1 cellular context compared by ENCODE assay signal in the genomic region with DNA sequence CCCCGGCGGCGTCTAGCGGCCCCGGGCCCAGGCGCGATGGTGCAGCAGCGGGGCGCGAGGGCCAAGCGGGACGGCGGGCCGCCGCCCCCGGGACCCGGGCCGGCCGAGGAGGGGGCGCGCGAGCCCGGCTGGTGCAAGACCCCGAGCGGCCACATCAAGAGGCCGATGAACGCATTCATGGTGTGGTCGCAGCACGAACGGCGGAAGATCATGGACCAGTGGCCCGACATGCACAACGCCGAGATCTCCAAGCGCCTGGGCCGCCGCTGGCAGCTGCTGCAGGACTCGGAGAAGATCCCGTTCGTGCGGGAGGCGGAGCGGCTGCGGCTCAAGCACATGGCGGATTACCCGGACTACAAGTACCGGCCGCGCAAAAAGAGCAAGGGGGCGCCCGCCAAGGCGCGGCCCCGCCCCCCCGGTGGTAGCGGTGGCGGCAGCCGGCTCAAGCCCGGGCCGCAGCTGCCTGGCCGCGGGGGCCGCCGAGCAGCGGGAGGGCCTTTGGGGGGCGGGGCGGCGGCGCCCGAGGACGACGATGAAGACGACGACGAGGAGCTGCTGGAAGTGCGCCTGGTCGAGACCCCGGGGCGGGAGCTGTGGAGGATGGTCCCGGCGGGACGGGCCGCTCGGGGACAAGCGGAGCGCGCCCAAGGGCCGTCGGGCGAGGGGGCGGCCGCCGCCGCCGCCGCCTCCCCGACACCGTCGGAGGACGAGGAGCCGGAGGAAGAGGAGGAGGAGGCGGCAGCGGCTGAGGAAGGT.
TF ChIP-seq lines count a peak whose summit lies in the region.

No MANE protein-coding gene starts in this region.

TF ChIP-seq in HepG2, 621 proteins besides CTCF, POLR2A, EP300 and RAD21 (continued from another document and continues in another):
- TF ChIP-seq, protein P1, sequence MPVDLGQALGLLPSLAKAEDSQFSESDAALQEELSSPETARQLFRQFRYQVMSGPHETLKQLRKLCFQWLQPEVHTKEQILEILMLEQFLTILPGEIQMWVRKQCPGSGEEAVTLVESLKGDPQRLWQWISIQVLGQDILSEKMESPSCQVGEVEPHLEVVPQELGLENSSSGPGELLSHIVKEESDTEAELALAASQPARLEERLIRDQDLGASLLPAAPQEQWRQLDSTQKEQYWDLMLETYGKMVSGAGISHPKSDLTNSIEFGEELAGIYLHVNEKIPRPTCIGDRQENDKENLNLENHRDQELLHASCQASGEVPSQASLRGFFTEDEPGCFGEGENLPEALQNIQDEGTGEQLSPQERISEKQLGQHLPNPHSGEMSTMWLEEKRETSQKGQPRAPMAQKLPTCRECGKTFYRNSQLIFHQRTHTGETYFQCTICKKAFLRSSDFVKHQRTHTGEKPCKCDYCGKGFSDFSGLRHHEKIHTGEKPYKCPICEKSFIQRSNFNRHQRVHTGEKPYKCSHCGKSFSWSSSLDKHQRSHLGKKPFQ (CRISPR knock-in tag; IDR thresholded peaks at IDR 0.05; ENCODE audit: insufficient replicate concordance), result peak; percentile 73
- TF ChIP-seq SMAD1 (CRISPR knock-in tag; IDR thresholded peaks at IDR 0.05; ENCODE audit: borderline replicate concordance, low read depth) (no peak), ZNF766 (CRISPR knock-in tag; IDR thresholded peaks at IDR 0.05; ENCODE audit: borderline replicate concordance) (no peak; the same call in 1 of the 2 replicates), RBM39 (IDR thresholded peaks at IDR 0.05; ENCODE audit: low read depth, low read length, poor library complexity, severe bottlenecking) (peak; percentile 12), PHB2 (IDR thresholded peaks at IDR 0.05; ENCODE audit: partially characterized antibody) (no peak), THAP7 (CRISPR knock-in tag; IDR thresholded peaks at IDR 0.05) (peak; percentile 14), HNF4A (CRISPR knock-in tag; IDR thresholded peaks at IDR 0.05) (no peak), ZNF382 (CRISPR knock-in tag; IDR thresholded peaks at IDR 0.05; ENCODE audit: borderline replicate concordance) (no peak), XRCC5 (optimal IDR thresholded peaks at IDR 0.05; ENCODE audit: low read length) (peak; percentile 2), MTA1 (CRISPR knock-in tag; IDR thresholded peaks at IDR 0.05; ENCODE audit: borderline replicate concordance) (no peak), ZMAT5 (CRISPR knock-in tag; IDR thresholded peaks at IDR 0.05; ENCODE audit: borderline replicate concordance, low read depth) (no peak), SATB2 (CRISPR knock-in tag; IDR thresholded peaks at IDR 0.05) (no peak; the same call in 1 of the 2 replicates), ZNF782 (CRISPR knock-in tag; IDR thresholded peaks at IDR 0.05; ENCODE audit: borderline replicate concordance) (no peak), THRA (CRISPR knock-in tag; IDR thresholded peaks at IDR 0.05; ENCODE audit: borderline replicate concordance) (no peak), HNRNPK (IDR thresholded peaks at IDR 0.05; ENCODE audit: low read depth, low read length, poor library complexity, severe bottlenecking) (no peak), ZNF263 (CRISPR knock-in tag; IDR thresholded peaks at IDR 0.05) (0 out of 2 replicates have a peak, but pooled peaks have one; percentile 13), ZNF235 (CRISPR knock-in tag; IDR thresholded peaks at IDR 0.05; ENCODE audit: borderline replicate concordance) (peak; percentile 98), ZNF160 (CRISPR knock-in tag; IDR thresholded peaks at IDR 0.05) (no peak), ZNF512 (CRISPR knock-in tag; IDR thresholded peaks at IDR 0.05) (no peak), ZNF20 (CRISPR knock-in tag; IDR thresholded peaks at IDR 0.05) (no peak), RFXANK (CRISPR knock-in tag; IDR thresholded peaks at IDR 0.05) (0 out of 2 replicates have a peak, but pooled peaks have one; percentile 13), FOXM1 (CRISPR knock-in tag; IDR thresholded peaks at IDR 0.05) (0 out of 2 replicates have a peak, but pooled peaks have one; percentile 9), ZNF414 (CRISPR knock-in tag; IDR thresholded peaks at IDR 0.05) (no peak), IRF9 (CRISPR knock-in tag; IDR thresholded peaks at IDR 0.05; ENCODE audit: borderline replicate concordance) (no peak), NKX3-1 (CRISPR knock-in tag; IDR thresholded peaks at IDR 0.05) (no peak), ZNF605 (CRISPR knock-in tag; IDR thresholded peaks at IDR 0.05) (no peak), ZNF879 (CRISPR knock-in tag; IDR thresholded peaks at IDR 0.05) (no peak), PHF8 (CRISPR knock-in tag; IDR thresholded peaks at IDR 0.05) (peak; percentile 61), ZNF232 (CRISPR knock-in tag; IDR thresholded peaks at IDR 0.05; ENCODE audit: borderline replicate concordance) (no peak), ZNF737 (CRISPR knock-in tag; IDR thresholded peaks at IDR 0.05; ENCODE audit: borderline replicate concordance) (no peak), CAMTA2 (CRISPR knock-in tag; IDR thresholded peaks at IDR 0.05; ENCODE audit: borderline replicate concordance) (no peak; the same call in 1 of the 2 replicates), ZNF615 (CRISPR knock-in tag; IDR thresholded peaks at IDR 0.05; ENCODE audit: borderline replicate concordance) (no peak), NFIB (CRISPR knock-in tag; IDR thresholded peaks at IDR 0.05; ENCODE audit: borderline replicate concordance) (no peak), GABPA (IDR thresholded peaks at IDR 0.05; ENCODE audit: low read depth, low read length) (no peak), GABPA (CRISPR knock-in tag; IDR thresholded peaks at IDR 0.05; ENCODE audit: low read depth) (no peak), U2AF2 (IDR thresholded peaks at IDR 0.05; ENCODE audit: low read depth, low read length) (no peak), HOXA9 (CRISPR knock-in tag; IDR thresholded peaks at IDR 0.05; ENCODE audit: borderline replicate concordance) (peak; percentile 27; the same call in 1 of the 2 replicates), NR2F2 (IDR thresholded peaks at IDR 0.05; ENCODE audit: borderline replicate concordance, low read depth) (0 out of 2 replicates have a peak, but pooled peaks have one; percentile 6)
- TF ChIP-seq, protein P2, sequence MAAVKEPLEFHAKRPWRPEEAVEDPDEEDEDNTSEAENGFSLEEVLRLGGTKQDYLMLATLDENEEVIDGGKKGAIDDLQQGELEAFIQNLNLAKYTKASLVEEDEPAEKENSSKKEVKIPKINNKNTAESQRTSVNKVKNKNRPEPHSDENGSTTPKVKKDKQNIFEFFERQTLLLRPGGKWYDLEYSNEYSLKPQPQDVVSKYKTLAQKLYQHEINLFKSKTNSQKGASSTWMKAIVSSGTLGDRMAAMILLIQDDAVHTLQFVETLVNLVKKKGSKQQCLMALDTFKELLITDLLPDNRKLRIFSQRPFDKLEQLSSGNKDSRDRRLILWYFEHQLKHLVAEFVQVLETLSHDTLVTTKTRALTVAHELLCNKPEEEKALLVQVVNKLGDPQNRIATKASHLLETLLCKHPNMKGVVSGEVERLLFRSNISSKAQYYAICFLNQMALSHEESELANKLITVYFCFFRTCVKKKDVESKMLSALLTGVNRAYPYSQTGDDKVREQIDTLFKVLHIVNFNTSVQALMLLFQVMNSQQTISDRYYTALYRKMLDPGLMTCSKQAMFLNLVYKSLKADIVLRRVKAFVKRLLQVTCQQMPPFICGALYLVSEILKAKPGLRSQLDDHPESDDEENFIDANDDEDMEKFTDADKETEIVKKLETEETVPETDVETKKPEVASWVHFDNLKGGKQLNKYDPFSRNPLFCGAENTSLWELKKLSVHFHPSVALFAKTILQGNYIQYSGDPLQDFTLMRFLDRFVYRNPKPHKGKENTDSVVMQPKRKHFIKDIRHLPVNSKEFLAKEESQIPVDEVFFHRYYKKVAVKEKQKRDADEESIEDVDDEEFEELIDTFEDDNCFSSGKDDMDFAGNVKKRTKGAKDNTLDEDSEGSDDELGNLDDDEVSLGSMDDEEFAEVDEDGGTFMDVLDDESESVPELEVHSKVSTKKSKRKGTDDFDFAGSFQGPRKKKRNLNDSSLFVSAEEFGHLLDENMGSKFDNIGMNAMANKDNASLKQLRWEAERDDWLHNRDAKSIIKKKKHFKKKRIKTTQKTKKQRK (IDR thresholded peaks at IDR 0.05; ENCODE audit: low read length), result no peak
- TF ChIP-seq, protein P3, sequence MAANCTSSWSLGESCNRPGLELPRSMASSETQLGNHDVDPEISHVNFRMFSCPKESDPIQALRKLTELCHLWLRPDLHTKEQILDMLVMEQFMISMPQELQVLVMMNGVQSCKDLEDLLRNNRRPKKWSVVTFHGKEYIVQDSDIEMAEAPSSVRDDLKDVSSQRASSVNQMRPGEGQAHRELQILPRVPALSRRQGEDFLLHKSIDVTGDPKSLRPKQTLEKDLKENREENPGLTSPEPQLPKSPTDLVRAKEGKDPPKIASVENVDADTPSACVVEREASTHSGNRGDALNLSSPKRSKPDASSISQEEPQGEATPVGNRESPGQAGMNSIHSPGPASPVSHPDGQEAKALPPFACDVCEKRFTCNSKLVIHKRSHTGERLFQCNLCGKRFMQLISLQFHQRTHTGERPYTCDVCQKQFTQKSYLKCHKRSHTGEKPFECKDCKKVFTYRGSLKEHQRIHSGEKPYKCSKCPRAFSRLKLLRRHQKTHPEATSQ (CRISPR knock-in tag; IDR thresholded peaks at IDR 0.05; ENCODE audit: borderline replicate concordance), result no peak
- TF ChIP-seq, protein P4, sequence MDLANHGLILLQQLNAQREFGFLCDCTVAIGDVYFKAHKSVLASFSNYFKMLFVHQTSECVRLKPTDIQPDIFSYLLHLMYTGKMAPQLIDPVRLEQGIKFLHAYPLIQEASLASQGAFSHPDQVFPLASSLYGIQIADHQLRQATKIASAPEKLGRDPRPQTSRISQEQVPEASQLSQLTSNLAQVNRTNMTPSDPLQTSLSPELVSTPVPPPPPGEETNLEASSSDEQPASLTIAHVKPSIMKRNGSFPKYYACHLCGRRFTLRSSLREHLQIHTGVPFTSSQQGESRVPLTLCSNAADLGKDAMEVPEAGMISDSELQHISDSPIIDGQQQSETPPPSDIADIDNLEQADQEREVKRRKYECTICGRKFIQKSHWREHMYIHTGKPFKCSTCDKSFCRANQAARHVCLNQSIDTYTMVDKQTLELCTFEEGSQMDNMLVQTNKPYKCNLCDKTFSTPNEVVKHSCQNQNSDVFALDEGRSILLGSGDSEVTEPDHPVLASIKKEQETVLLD (CRISPR knock-in tag; IDR thresholded peaks at IDR 0.05; ENCODE audit: low read depth), result peak; percentile 5
- TF ChIP-seq, protein P5, sequence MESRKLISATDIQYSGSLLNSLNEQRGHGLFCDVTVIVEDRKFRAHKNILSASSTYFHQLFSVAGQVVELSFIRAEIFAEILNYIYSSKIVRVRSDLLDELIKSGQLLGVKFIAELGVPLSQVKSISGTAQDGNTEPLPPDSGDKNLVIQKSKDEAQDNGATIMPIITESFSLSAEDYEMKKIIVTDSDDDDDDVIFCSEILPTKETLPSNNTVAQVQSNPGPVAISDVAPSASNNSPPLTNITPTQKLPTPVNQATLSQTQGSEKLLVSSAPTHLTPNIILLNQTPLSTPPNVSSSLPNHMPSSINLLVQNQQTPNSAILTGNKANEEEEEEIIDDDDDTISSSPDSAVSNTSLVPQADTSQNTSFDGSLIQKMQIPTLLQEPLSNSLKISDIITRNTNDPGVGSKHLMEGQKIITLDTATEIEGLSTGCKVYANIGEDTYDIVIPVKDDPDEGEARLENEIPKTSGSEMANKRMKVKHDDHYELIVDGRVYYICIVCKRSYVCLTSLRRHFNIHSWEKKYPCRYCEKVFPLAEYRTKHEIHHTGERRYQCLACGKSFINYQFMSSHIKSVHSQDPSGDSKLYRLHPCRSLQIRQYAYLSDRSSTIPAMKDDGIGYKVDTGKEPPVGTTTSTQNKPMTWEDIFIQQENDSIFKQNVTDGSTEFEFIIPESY (CRISPR knock-in tag; IDR thresholded peaks at IDR 0.05), result no peak
